ENCODE assay signal across 33 cellular contexts in the genomic region with DNA sequence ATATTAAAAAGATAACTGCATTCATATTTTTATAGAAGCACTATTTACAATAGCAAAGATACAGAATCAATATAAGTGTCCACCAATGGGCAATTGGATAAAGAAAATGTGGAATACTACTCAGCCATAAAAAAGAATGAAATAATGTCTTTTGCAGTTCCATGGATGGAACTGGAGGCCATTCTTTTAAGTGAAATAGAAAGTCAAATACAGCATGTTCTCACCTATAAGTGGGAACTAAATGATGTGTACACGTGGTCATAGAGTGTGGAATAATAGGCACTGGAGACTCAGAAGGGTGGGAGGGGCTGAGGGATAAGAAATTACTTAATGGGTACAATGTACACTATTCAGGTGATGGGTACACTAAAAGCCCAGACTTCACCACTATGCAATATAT. TPM values are rescaled to one million over a fixed set of nuclear protein-coding genes. Genes with fewer than 3 reads are reported as not detected.
DNase-seq lines count a peak whose midpoint lies in the region; ATAC-seq, FAIRE-seq and TF ChIP-seq lines count a peak whose summit lies in the region.
"Had no signal": no experiment of that assay in that cellular context is flagged by ENCODE, and none has a peak within 500 bp of the region (broad histone marks: within the 10 kb centered on the region; RNA-seq: fewer than 3 reads in every experiment).

No MANE protein-coding gene starts in this region.

- H3K4me3 ChIP-seq in HEK293 (ENCODE audit: low read depth, low read length) (no peak overlapping the region), K562 (no peak overlapping the region)
- H3K4me3 ChIP-seq: A549; BLaER1; BLaER1 treated with 17β-estradiol and CSF1 and Interleukin-3, amounts not matched to agents 10 nM and 100 nM had no signal

- FAIRE-seq in H54 (lab: Jason Lieb, UNC) (peak; percentile 11), K562 (lab: Jason Lieb, UNC) (no peak)
- FAIRE-seq: A204.1, A549, D721Med had no signal

- H3K9me3 ChIP-seq in HEK293 (ENCODE audit: control insufficient read depth, insufficient read depth, low read depth, low read length), result no peaks in the 10 kb centered on the region
- no peaks in the 10 kb centered on the region for H3K9me3 ChIP-seq in K562 (replicated peaks; ENCODE audit: control insufficient read depth, insufficient read depth, low read depth, low read length)
- H3K9me3 ChIP-seq: A549, BE2C, Caco-2 had no signal

- no peak overlapping the region for H3K27ac ChIP-seq in HEK293 (ENCODE audit: extremely low read depth, low read depth, low read length)
- no peak overlapping the region for H3K27ac ChIP-seq in K562 (ENCODE audit: extremely low read depth, low read depth, low read length)
- H3K27ac ChIP-seq: 22Rv1; A549; BLaER1; BLaER1 treated with 17β-estradiol and CSF1 and Interleukin-3, amounts not matched to agents 10 nM and 100 nM; C4-2B had no signal

- TF ChIP-seq CTCF in HEK293 (tag by site-specific recombination; IDR thresholded peaks at IDR 0.05) (no peak), K562 (IDR thresholded peaks at IDR 0.05 in 2 of 3, conservative IDR thresholded peaks at IDR 0.05 in 1 of 3; ENCODE audit: insufficient read depth in 2 of 3, low read depth in 1 of 3, low read length in 3 of 3) (no peak)

- no peaks in the 10 kb centered on the region for H3K79me2 ChIP-seq in K562 (ENCODE audit: control insufficient read depth, insufficient read depth, low read length)

- no peaks in the 10 kb centered on the region for H3K9me1 ChIP-seq in K562 (ENCODE audit: control insufficient read depth, insufficient read depth, low read length)

- POLR2A ChIA-PET in HEK293 (lab: Yijun Ruan, JAX) (no interaction called here), K562 (lab: Yijun Ruan, JAX) (no interaction called here)

- WGBS in K562 (ENCODE audit: insufficient coverage, low coverage, missing lambda C conversion rate), result 38% methylated on average over 1 of the region's 1 CpG

- in situ Hi-C loops in K562 (cut with MboI), result no loop called here

- H2AFZ ChIP-seq in K562 (ENCODE audit: low read depth, low read length), result no peak overlapping the region

- no TSS peak for BruUV-seq in K562 (replicated peaks; lab: Mats Ljungman, UMichigan)

- CTCF ChIA-PET in HEK293 (lab: Yijun Ruan, JAX) (no interaction called here), K562 (lab: Yijun Ruan, JAX; ENCODE audit: low intra/inter-chr PET ratio) (no interaction called here)

- TF ChIP-seq RAD21 in K562 (CRISPR knock-in tag; conservative IDR thresholded peaks at IDR 0.05 in 1 of 2, IDR thresholded peaks at IDR 0.05 in 1 of 2), result no peak

- TF ChIP-seq POLR2A in H54 (IDR thresholded peaks at IDR 0.05; ENCODE audit: low read depth, low read length) (no peak), K562 (conservative IDR thresholded peaks at IDR 0.05) (no peak)

- DNase-seq in H54 (ENCODE audit: insufficient read length, low spot score) (no peak), K562 (ENCODE audit: extremely low read depth in 1 of 4, low spot score in 3 of 4) (no peak), NCI-H69 (lab: John Stamatoyannopoulos, UW) (no peak), NCI-H345 (lab: John Stamatoyannopoulos, UW) (no peak)
- DNase-seq: 8988T; ACHN; AML-193; BE2C; C1 segment of cervical spinal cord; Caco-2; Calu3; CD4-positive, alpha-beta memory T cell; CD4-positive, alpha-beta T cell; CD4-positive, CD25-positive, alpha-beta regulatory T cell; CD8-positive, alpha-beta memory T cell; CD8-positive, alpha-beta T cell; COR-L47; DMS 273 treated with DMSO at 0.1 percent for 48 hours; DMS153; DMS53; DMS79; DMS79 treated with DMSO at 0.1 percent for 48 hours; DND-41; EL had no signal

- H3K4me1 ChIP-seq in HEK293 (ENCODE audit: control insufficient read depth, insufficient read depth, low read length), result peaks cover 4% of the 10 kb centered on the region; the same call in 1 of the 2 replicates
- H3K4me1 ChIP-seq in K562 (replicated peaks in 1 of 2; ENCODE audit: control insufficient read depth in 2 of 2, insufficient read depth in 2 of 2, low read length in 2 of 2), result no peaks in the 10 kb centered on the region
- H3K4me1 ChIP-seq: BE2C, BLaER1, Caco-2 had no signal

- no peaks in the 10 kb centered on the region for H4K20me1 ChIP-seq in K562 (replicated peaks; ENCODE audit: control insufficient read depth, insufficient read depth, low read length)

- H3K9ac ChIP-seq in K562 (ENCODE audit: insufficient read depth in 1 of 2, low read depth in 2 of 2, low read length in 2 of 2), result no peak overlapping the region
- H3K9ac ChIP-seq: BLaER1; BLaER1 treated with 17β-estradiol and CSF1 and Interleukin-3, amounts not matched to agents 10 nM and 100 nM had no signal

- H3K36me3 ChIP-seq in HEK293 (ENCODE audit: control insufficient read depth in 2 of 2, insufficient read depth in 1 of 2, low read length in 2 of 2) (peaks cover 4 to 13% of the 10 kb centered on the region in 2 experiments; a peak in 2 of 3 replicates), K562 (ENCODE audit: control insufficient read depth, insufficient read depth, low read length) (peaks cover 17% of the 10 kb centered on the region; the same call in 2 of the 3 replicates)
- H3K36me3 ChIP-seq: BE2C had no signal

- H3K27me3 ChIP-seq in K562 (ENCODE audit: control insufficient read depth in 2 of 2, insufficient read depth in 2 of 2, low read length in 2 of 2), result no peaks in the 10 kb centered on the region
- H3K27me3 ChIP-seq: BE2C; BLaER1; BLaER1 treated with 17β-estradiol and CSF1 and Interleukin-3, amounts not matched to agents 10 nM and 100 nM had no signal

- no peak overlapping the region for H3K4me2 ChIP-seq in K562 (ENCODE audit: insufficient read depth, low read length)
- H3K4me2 ChIP-seq: A549; BLaER1; BLaER1 treated with 17β-estradiol and CSF1 and Interleukin-3, amounts not matched to agents 10 nM and 100 nM had no signal

- intact Hi-C loops in K562 (cut with micrococcal nuclease), result no loop called here

- no peak for ATAC-seq in K562
- ATAC-seq in GM19395 (IDR thresholded peaks at IDR 0.05; ENCODE audit: unreplicated experiment), result no peak
- ATAC-seq: A549; CD8-positive, alpha-beta T cell had no signal

- TF ChIP-seq EP300 in K562 (IDR thresholded peaks at IDR 0.05; ENCODE audit: low read length), result no peak

TF ChIP-seq in HEK293, 187 proteins besides CTCF, POLR2A, EP300 and RAD21:
- TF ChIP-seq ZNF146 (tag by site-specific recombination; IDR thresholded peaks at IDR 0.05), result peak; percentile 93
- TF ChIP-seq ZNF792 (tag by site-specific recombination; IDR thresholded peaks at IDR 0.05), result no peak
- TF ChIP-seq REPIN1 (tag by site-specific recombination; IDR thresholded peaks at IDR 0.05; ENCODE audit: low read depth), result no peak
- no peak for TF ChIP-seq ZNF302 (tag by site-specific recombination; IDR thresholded peaks at IDR 0.05; ENCODE audit: low read depth)
- TF ChIP-seq ZBTB17 (tag by site-specific recombination; IDR thresholded peaks at IDR 0.05), result no peak
- TF ChIP-seq EGR2 (tag by site-specific recombination; IDR thresholded peaks at IDR 0.05; ENCODE audit: low read depth), result no peak
- TF ChIP-seq ZNF423 (tag by site-specific recombination; IDR thresholded peaks at IDR 0.05), result no peak

TF ChIP-seq in K562, 482 proteins besides CTCF, POLR2A, EP300 and RAD21:
- TF ChIP-seq, protein P1, sequence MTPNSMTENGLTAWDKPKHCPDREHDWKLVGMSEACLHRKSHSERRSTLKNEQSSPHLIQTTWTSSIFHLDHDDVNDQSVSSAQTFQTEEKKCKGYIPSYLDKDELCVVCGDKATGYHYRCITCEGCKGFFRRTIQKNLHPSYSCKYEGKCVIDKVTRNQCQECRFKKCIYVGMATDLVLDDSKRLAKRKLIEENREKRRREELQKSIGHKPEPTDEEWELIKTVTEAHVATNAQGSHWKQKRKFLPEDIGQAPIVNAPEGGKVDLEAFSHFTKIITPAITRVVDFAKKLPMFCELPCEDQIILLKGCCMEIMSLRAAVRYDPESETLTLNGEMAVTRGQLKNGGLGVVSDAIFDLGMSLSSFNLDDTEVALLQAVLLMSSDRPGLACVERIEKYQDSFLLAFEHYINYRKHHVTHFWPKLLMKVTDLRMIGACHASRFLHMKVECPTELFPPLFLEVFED (CRISPR knock-in tag; conservative IDR thresholded peaks at IDR 0.05), result no peak
- TF ChIP-seq ZNF146 (CRISPR knock-in tag; IDR thresholded peaks at IDR 0.05; ENCODE audit: unreplicated experiment), result peak; percentile 40

RNA-seq across cellular contexts. Expression of gene DENND1A, which starts 53.2 kb away (rescaled TPM):
- 113 and 184 TPM in 2 replicates for total RNA-seq in K562 (2011; cell fraction: chromatin; rRNA removed; ENCODE audit: low replicate concordance)
- 47.5 and 54.5 TPM in 2 replicates for total RNA-seq in K562 (2011; cell fraction: nucleolus; rRNA removed)
- 95.0 and 115 TPM in 2 replicates for total RNA-seq in K562 (2011; cell fraction: nucleoplasm; rRNA removed)
- total RNA-seq in K562 (2014; rRNA removed) (15.6 and 15.7 TPM in 2 replicates), K562 (2014; rRNA removed; fragmentation: Illumina TruSeq; extraction: Trizol) (12.8 and 13.3 TPM in 2 replicates), K562 (2015; rRNA removed; fragmentation: Illumina TruSeq; extraction: Trizol) (10.2 and 12.7 TPM in 2 replicates), K562 (2021) (27.9 and 28.5 TPM in 2 replicates)
- polyA plus RNA-seq in K562 (2011; rRNA removed) (29.5 and 41.9 TPM in 2 replicates), K562 (2014; fragmentation: Illumina TruSeq; extraction: Trizol) (19.1 and 25.8 TPM in 2 replicates), K562 (2014; fragmentation: Nextera tagmentation; extraction: Ambion mirVana) (1 to 10 TPM; 7.6 to 7.7 TPM), K562 (2014; rRNA removed) (17.3 and 22.7 TPM in 2 replicates)
- polyA plus RNA-seq in K562 (2011; cell fraction: cytosol; rRNA removed), result 52.6 and 55.0 TPM in 2 replicates
- 45.9 and 63.9 TPM in 2 replicates for polyA plus RNA-seq in K562 (2011; cell fraction: nucleus; rRNA removed)
- 20.1 and 23.6 TPM in 2 replicates for polyA plus RNA-seq in K562 (2012)
- polyA minus RNA-seq in K562 (2011; rRNA and poly(A)+ RNA removed), result 38.7 and 44.7 TPM in 2 replicates
- 22.0 and 34.3 TPM in 2 replicates for polyA minus RNA-seq in K562 (2011; cell fraction: cytosol; rRNA and poly(A)+ RNA removed)
- polyA minus RNA-seq in K562 (2011; cell fraction: nucleus; rRNA and poly(A)+ RNA removed), result 28.7 and 29.8 TPM in 2 replicates
